Comparison of ENCODE assay signal across 8 cellular contexts in the genomic region with DNA sequence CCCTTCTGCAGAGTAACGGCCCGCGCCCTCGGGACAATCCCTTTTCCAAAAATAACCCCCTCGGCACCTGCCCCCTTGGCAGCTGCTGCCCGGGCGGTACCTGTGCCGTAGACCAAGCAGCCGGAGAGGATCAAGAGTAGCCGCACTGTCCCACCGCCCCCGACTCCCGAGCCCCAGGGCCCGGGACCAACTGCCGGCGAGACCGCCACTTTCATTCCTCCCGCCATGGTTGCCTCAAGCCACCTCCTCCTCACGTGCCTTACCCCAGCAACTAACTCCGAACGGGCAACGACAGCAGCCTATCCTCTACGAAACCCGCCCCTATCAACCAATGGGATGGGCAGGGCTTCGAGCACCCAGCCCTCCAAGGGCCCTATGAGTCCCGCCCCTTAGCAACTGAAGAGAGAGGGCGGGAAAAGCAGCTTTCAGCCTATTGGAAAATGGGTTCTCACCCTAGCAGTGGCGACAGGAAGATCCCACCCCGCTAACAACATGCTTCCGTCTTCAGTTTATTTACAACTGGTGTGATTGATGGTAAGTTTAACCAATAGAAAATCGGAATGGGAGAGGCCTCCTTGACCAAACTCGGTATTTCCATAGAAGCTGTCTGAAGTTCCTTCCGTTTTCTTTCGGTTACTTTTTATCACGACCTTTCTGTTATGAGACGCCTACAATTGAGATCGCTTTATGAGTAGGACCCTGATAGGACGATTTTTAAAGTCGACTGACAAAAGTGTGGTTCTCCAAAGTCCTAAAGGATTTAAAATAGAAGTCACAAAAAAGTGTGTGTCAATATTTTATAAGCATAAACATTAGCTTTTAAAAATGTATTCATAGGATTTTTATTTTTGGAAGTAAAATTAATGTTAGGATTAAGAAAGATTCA. TPM values are rescaled to one million over a fixed set of nuclear protein-coding genes. Genes with fewer than 3 reads are reported as not detected.
DNase-seq lines count a peak whose midpoint lies in the region; ATAC-seq and TF ChIP-seq lines count a peak whose summit lies in the region.

A gene with protein sequence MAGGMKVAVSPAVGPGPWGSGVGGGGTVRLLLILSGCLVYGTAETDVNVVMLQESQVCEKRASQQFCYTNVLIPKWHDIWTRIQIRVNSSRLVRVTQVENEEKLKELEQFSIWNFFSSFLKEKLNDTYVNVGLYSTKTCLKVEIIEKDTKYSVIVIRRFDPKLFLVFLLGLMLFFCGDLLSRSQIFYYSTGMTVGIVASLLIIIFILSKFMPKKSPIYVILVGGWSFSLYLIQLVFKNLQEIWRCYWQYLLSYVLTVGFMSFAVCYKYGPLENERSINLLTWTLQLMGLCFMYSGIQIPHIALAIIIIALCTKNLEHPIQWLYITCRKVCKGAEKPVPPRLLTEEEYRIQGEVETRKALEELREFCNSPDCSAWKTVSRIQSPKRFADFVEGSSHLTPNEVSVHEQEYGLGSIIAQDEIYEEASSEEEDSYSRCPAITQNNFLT (minus strand): TSS at position 273 of the 886 bp plus-strand sequence. CDS start 46 bp downstream, at position 227.

- H3K4me3 ChIP-seq in ascending aorta (peak within 1 kb of the TSS; percentile 68 to 70), right cardiac atrium (ENCODE audit: low read length) (peak within 1 kb of the TSS; percentile 62), aorta (ENCODE audit: low read length in 2 of 2) (peak within 1 kb of the TSS; percentile 33 to 45)

- under 1% methylated on average over 39 of the region's 39 CpGs for WGBS in right cardiac atrium
- 0 to 1% methylated on average over 39 of the region's 39 CpGs for WGBS in aorta, 2 donors

- H3K4me1 Mint-ChIP-seq in T-helper 2 cell treated with Interferon-gamma antibody and Interleukin-4, amounts not matched to agents 5 μg/mL and 100 μg/mL, for 36 hours (ENCODE audit: low read depth): peaks cover 18% of the 10 kb centered on the region

- H3K27ac Mint-ChIP-seq in T-helper 2 cell treated with Interferon-gamma antibody and Interleukin-4, amounts not matched to agents 5 μg/mL and 100 μg/mL, for 36 hours: peak within 1 kb of the TSS; percentile 98

- peak; percentile 98 to 99 for DNase-seq in NCI-H1930 (lab: John Stamatoyannopoulos, UW)
- DNase-seq in T-helper 2 cell treated with Interferon-gamma antibody and Interleukin-4, amounts not matched to agents 5 μg/mL and 100 μg/mL, for 36 hours (ENCODE audit: low spot score): peak; percentile 97
- peak; percentile 98 to 99 for DNase-seq in ascending aorta (ENCODE audit: low spot score in 2 of 2)
- DNase-seq in right cardiac atrium: peak; percentile 95 to 97 (median 97)
- peak; percentile 100 for DNase-seq in putamen (ENCODE audit: low spot score)
- DNase-seq in aorta: peak; percentile 94 to 97

- peaks cover 13% of the 10 kb centered on the region for H3K36me3 Mint-ChIP-seq in T-helper 2 cell treated with Interferon-gamma antibody and Interleukin-4, amounts not matched to agents 5 μg/mL and 100 μg/mL, for 36 hours (ENCODE audit: low read depth)

- H3K9me3 Mint-ChIP-seq in T-helper 2 cell treated with Interferon-gamma antibody and Interleukin-4, amounts not matched to agents 5 μg/mL and 100 μg/mL, for 36 hours: no peaks in the 10 kb centered on the region

- H3K9me3 ChIP-seq in ascending aorta (no peaks in the 10 kb centered on the region), right cardiac atrium (ENCODE audit: control insufficient read depth, low read length) (no peaks in the 10 kb centered on the region), aorta (ENCODE audit: control insufficient read depth, low read length) (no peaks in the 10 kb centered on the region)

- H3K36me3 ChIP-seq in ascending aorta: no peaks in the 10 kb centered on the region
- no peaks in the 10 kb centered on the region for H3K36me3 ChIP-seq in aorta (ENCODE audit: control insufficient read depth in 1 of 2, insufficient read depth in 2 of 2, low read length in 1 of 2)

- intact Hi-C loops in ascending aorta (cut with DNase I) (loop anchor here (1.0 to 2.0 kb wide), 2 partner anchors 9 to 70 kb away; no protein-coding TSS in a partner anchor), right cardiac atrium (cut with DNase I) (loop anchor here in 1 of 4 donors (10.0 kb wide), 1 partner anchor 96 kb away; no protein-coding TSS in a partner anchor), aorta (cut with DNase I) (no loop called here)

- H3K4me1 ChIP-seq in ascending aorta: peaks cover 7 to 11% of the 10 kb centered on the region in 2 donors
- no peaks in the 10 kb centered on the region for H3K4me1 ChIP-seq in right cardiac atrium (ENCODE audit: control insufficient read depth, insufficient read depth, low read length)
- no peaks in the 10 kb centered on the region for H3K4me1 ChIP-seq in aorta (ENCODE audit: control insufficient read depth in 1 of 2, insufficient read depth in 2 of 2, low read length in 2 of 2)

- H3K27me3 Mint-ChIP-seq in T-helper 2 cell treated with Interferon-gamma antibody and Interleukin-4, amounts not matched to agents 5 μg/mL and 100 μg/mL, for 36 hours (ENCODE audit: low read depth): no peaks in the 10 kb centered on the region

- no peaks in the 10 kb centered on the region for H3K27me3 ChIP-seq in ascending aorta
- no peaks in the 10 kb centered on the region for H3K27me3 ChIP-seq in right cardiac atrium (ENCODE audit: control insufficient read depth, insufficient read depth)
- no peaks in the 10 kb centered on the region for H3K27me3 ChIP-seq in aorta (ENCODE audit: control insufficient read depth in 1 of 2, insufficient read depth in 2 of 2, low read length in 1 of 2)

- TF ChIP-seq CTCF in ascending aorta (IDR thresholded peaks at IDR 0.05): no peak

- H3K4me3 Mint-ChIP-seq in T-helper 2 cell treated with Interferon-gamma antibody and Interleukin-4, amounts not matched to agents 5 μg/mL and 100 μg/mL, for 36 hours: peak within 1 kb of the TSS; percentile 99

- ATAC-seq in GM18502 (IDR thresholded peaks at IDR 0.05; ENCODE audit: poor library complexity, unreplicated experiment) (peak; percentile 96), HG02970 (IDR thresholded peaks at IDR 0.05; ENCODE audit: low FRiP score, unreplicated experiment) (peak; percentile 97), right cardiac atrium (peak; percentile 100), aorta (ENCODE audit: low FRiP score) (peak; percentile 100)

- H3K27ac ChIP-seq in ascending aorta (peak within 1 kb of the TSS; percentile 76 to 81), right cardiac atrium (ENCODE audit: low read length) (peak within 1 kb of the TSS; percentile 53), aorta (ENCODE audit: low read depth in 1 of 2, low read length in 2 of 2) (peak within 1 kb of the TSS; percentile 55 to 87)

RNA-seq across cellular contexts. Expression of the gene that starts here (rescaled TPM):
- total RNA-seq in ascending aorta (7.7 TPM), right cardiac atrium (1 to 10 TPM; 4.4 to 6.1 (median 5.1) TPM), aorta (1 to 10 TPM; 7.6 to 10.0 TPM)
- polyA plus RNA-seq in right cardiac atrium (1.6 TPM), aorta (1 to 10 TPM in 1 of 2 donors, under 1 TPM in 1; 0.75 to 5.8 TPM)

Comparison
In these comparisons a context has a peak if more than half of its experiments do, and no peak if none do; other contexts are left out.
1. Peak in every context shown above with its lines: DNase-seq, ATAC-seq, H3K4me3 ChIP-seq and H3K27ac ChIP-seq.